8 cellular contexts compared by ENCODE assay signal in genomic region chr1:111618953-111619634, GRCh38. TPM values are rescaled to one million over a fixed set of nuclear protein-coding genes. Genes with fewer than 3 reads are reported as not detected.
DNase-seq lines count a peak whose midpoint lies in the region; ATAC-seq and TF ChIP-seq lines count a peak whose summit lies in the region.

No MANE protein-coding gene starts in this region.

- peaks cover 10% of the 10 kb centered on the region; the same call in 1 of the 2 replicates for H3K36me3 Mint-ChIP-seq in HFFc6 (ENCODE audit: low read depth)

- peak overlapping the region; percentile 86 for H3K4me3 Mint-ChIP-seq in HFFc6

- H3K4me1 ChIP-seq in DOHH2 (ENCODE audit: control insufficient read depth, low read length) (peaks cover 77% of the 10 kb centered on the region), foreskin keratinocyte (peaks cover 7% of the 10 kb centered on the region), skeletal muscle satellite cell (ENCODE audit: control insufficient read depth, insufficient read depth, low read length) (peaks cover 15% of the 10 kb centered on the region)

- H3K79me2 ChIP-seq in DOHH2 (ENCODE audit: control insufficient read depth, low read length) (peaks cover 51% of the 10 kb centered on the region), SU-DHL-6 (ENCODE audit: insufficient read depth, low read length) (peaks cover 43% of the 10 kb centered on the region)

- H3K36me3 ChIP-seq in DOHH2 (ENCODE audit: control insufficient read depth, low read length) = peaks cover 26% of the 10 kb centered on the region
- 0 out of 2 replicates have a peak, but pooled peaks cover 3% of the 10 kb centered on the region for H3K36me3 ChIP-seq in SU-DHL-6 (ENCODE audit: low read length)
- H3K36me3 ChIP-seq in skeletal muscle satellite cell (ENCODE audit: insufficient read depth, low read length) = no peaks in the 10 kb centered on the region

- peak overlapping the region; percentile 92 for H3K9ac ChIP-seq in SU-DHL-6 (ENCODE audit: low read length)
- H3K9ac ChIP-seq in skeletal muscle satellite cell (ENCODE audit: low read depth, low read length) = peak overlapping the region; percentile 59

- H3K4me2 ChIP-seq in DOHH2 (ENCODE audit: low read length) (peak overlapping the region; percentile 90), SU-DHL-6 (ENCODE audit: low read depth, low read length, poor library complexity, severe bottlenecking) (peak overlapping the region; percentile 72), skeletal muscle satellite cell (ENCODE audit: low read length) (peak overlapping the region; percentile 93)

- TF ChIP-seq CTCF in DOHH2 (IDR thresholded peaks at IDR 0.05; ENCODE audit: low read depth, low read length, poor library complexity, severe bottlenecking) (no peak), HFFc6 (IDR thresholded peaks at IDR 0.05) (no peak), SU-DHL-6 (IDR thresholded peaks at IDR 0.05; ENCODE audit: insufficient read depth, low read length, poor library complexity, severe bottlenecking) (no peak), foreskin keratinocyte (conservative IDR thresholded peaks at IDR 0.05) (no peak)

- peak; percentile 5 for ATAC-seq in foreskin keratinocyte

- H3K27ac Mint-ChIP-seq in HFFc6 = peak overlapping the region; percentile 53

- no peaks in the 10 kb centered on the region for H4K20me1 ChIP-seq in DOHH2 (ENCODE audit: control insufficient read depth, insufficient read depth, low read depth, low read length)
- peaks cover 12% of the 10 kb centered on the region for H4K20me1 ChIP-seq in SU-DHL-6 (ENCODE audit: low read depth, low read length)

- H3K4me3 ChIP-seq in DOHH2 (ENCODE audit: low read length) = peak overlapping the region; percentile 94
- peak overlapping the region; percentile 93 for H3K4me3 ChIP-seq in SU-DHL-6 (ENCODE audit: insufficient read depth, low read length, poor library complexity, severe bottlenecking)
- H3K4me3 ChIP-seq in skeletal muscle satellite cell (ENCODE audit: low read length) = peak overlapping the region; percentile 74

- H3K27ac ChIP-seq in DOHH2 (ENCODE audit: low read depth, low read length) = peak overlapping the region; percentile 63
- H3K27ac ChIP-seq in SU-DHL-6 (ENCODE audit: low read depth, low read length) = 0 out of 2 replicates have a peak overlapping the region, but pooled peaks have one; percentile 20
- H3K27ac ChIP-seq in foreskin keratinocyte = no peak overlapping the region

- DNase-seq in HFFc6 (no peak), foreskin keratinocyte (no peak), germinal center (ENCODE audit: low spot score) (no peak), EL (no peak)
- no peak for DNase-seq in effector CD8-positive, alpha-beta T cell (lab: John Stamatoyannopoulos, UW)

- no peaks in the 10 kb centered on the region for H3K9me3 Mint-ChIP-seq in HFFc6

- H2AFZ ChIP-seq in SU-DHL-6 (ENCODE audit: low read depth, low read length, severe bottlenecking) = peak overlapping the region; percentile 93

- H3K9me2 ChIP-seq in DOHH2 (replicated peaks; ENCODE audit: control insufficient read depth, low read length) (no peaks in the 10 kb centered on the region), SU-DHL-6 (replicated peaks; ENCODE audit: insufficient read depth, low read length) (no peaks in the 10 kb centered on the region)

- H3F3A ChIP-seq in DOHH2 (ENCODE audit: control insufficient read depth, insufficient read depth) (peaks cover 18% of the 10 kb centered on the region), SU-DHL-6 (ENCODE audit: insufficient read depth) (peaks cover 16% of the 10 kb centered on the region; the same call in 1 of the 2 replicates)

- H3K4me1 Mint-ChIP-seq in HFFc6 (ENCODE audit: low read depth) = peaks cover 41% of the 10 kb centered on the region

- H3K27me3 Mint-ChIP-seq in HFFc6 (ENCODE audit: insufficient read depth) = no peaks in the 10 kb centered on the region

- H3K9me3 ChIP-seq in DOHH2 (ENCODE audit: control insufficient read depth, insufficient read depth, low read length) (no peaks in the 10 kb centered on the region), SU-DHL-6 (ENCODE audit: insufficient read depth, low read length) (no peaks in the 10 kb centered on the region), skeletal muscle satellite cell (replicated peaks; ENCODE audit: low read length) (no peaks in the 10 kb centered on the region)

- no peaks in the 10 kb centered on the region for H3K27me3 ChIP-seq in DOHH2 (ENCODE audit: control insufficient read depth, low read length)
- H3K27me3 ChIP-seq in SU-DHL-6 (ENCODE audit: low read length) = no peaks in the 10 kb centered on the region
- no peaks in the 10 kb centered on the region for H3K27me3 ChIP-seq in foreskin keratinocyte
- H3K27me3 ChIP-seq in skeletal muscle satellite cell (ENCODE audit: control insufficient read depth, insufficient read depth, low read length) = no peaks in the 10 kb centered on the region

RNA-seq across cellular contexts. Expression of gene RAP1A, which starts 0.5 kb away (rescaled TPM):
- 10 to 100 TPM; 75.7 to 82.9 (median 80.3) TPM for total RNA-seq in HFFc6 (2021; fragmentation: NEBNext Ultra II Directional; extraction: Animal tissue kit (Norgen Biotek cat#: 25700))
- total RNA-seq in foreskin keratinocyte = 39.3 and 42.1 TPM in 2 replicates
- polyA plus RNA-seq in foreskin keratinocyte = 43.0 and 53.2 TPM in 2 replicates
- 15.1 and 18.0 TPM in 2 replicates for total RNA-seq in skeletal muscle satellite cell (2012; rRNA removed)
